Comparison of ENCODE assay signal across 8 cellular contexts in genomic region chr17:60603477-60603876, GRCh38. TPM values are rescaled to one million over a fixed set of nuclear protein-coding genes. Genes with fewer than 3 reads are reported as not detected.
DNase-seq lines count a peak whose midpoint lies in the region; ATAC-seq and TF ChIP-seq lines count a peak whose summit lies in the region.
"Not testable (repeated sequence)": the region's sequence is repeated elsewhere in the genome, so short reads cannot be mapped to it uniquely, and the experiment has no call there.

No MANE protein-coding gene starts in this region.

- not testable (repeated sequence) for H3K9ac ChIP-seq in SU-DHL-6 (ENCODE audit: low read length)

- POLR2A ChIA-PET in CD4-positive, alpha-beta T cell (lab: Charles Lee); naive thymus-derived CD8-positive, alpha-beta T cell (lab: Charles Lee): not testable (repeated sequence)

- peaks cover 64% of the 10 kb centered on the region for H3K4me1 Mint-ChIP-seq in CD4-positive, alpha-beta T cell (ENCODE audit: low read depth)
- H3K4me1 Mint-ChIP-seq in activated T-cell treated with anti-CD3 and anti-CD28 coated beads, Interleukin-2, amount 50 U/mL, for 4 hours (ENCODE audit: low read depth), result peaks cover 44% of the 10 kb centered on the region
- peaks cover 66% of the 10 kb centered on the region for H3K4me1 Mint-ChIP-seq in brain
- H3K4me1 Mint-ChIP-seq in naive thymus-derived CD8-positive, alpha-beta T cell, result peaks cover 20 to 61% (median 57%) of the 10 kb centered on the region in 4 donors

- H3K4me2 ChIP-seq in SU-DHL-6 (ENCODE audit: low read depth, low read length, poor library complexity, severe bottlenecking), result peak overlapping the region; percentile 69

- WGBS in sigmoid colon, 2 donors, result 92 to 93% methylated on average over 10 of the region's 10 CpGs

- peaks cover 0 to 45% (median 34%) of the 10 kb centered on the region in 4 donors for H3K4me1 ChIP-seq in sigmoid colon

- H3F3A ChIP-seq in SU-DHL-6 (ENCODE audit: insufficient read depth), result not testable (repeated sequence)

- peak overlapping the region; percentile 56 for H3K4me3 Mint-ChIP-seq in CD4-positive, alpha-beta T cell
- peak overlapping the region; percentile 13 for H3K4me3 Mint-ChIP-seq in activated T-cell treated with anti-CD3 and anti-CD28 coated beads, Interleukin-2, amount 50 U/mL, for 4 hours
- H3K4me3 Mint-ChIP-seq in brain, result peak overlapping the region; percentile 74 to 98 (median 83)
- H3K4me3 Mint-ChIP-seq in naive thymus-derived CD8-positive, alpha-beta T cell, result peak overlapping the region in 9 of 10 donors; percentile 28 to 98 (median 47)

- peak overlapping the region; percentile 72 for H3K4me3 ChIP-seq in HFF-Myc (replicated peaks; ENCODE audit: low read depth, low read length)
- not testable (repeated sequence) for H3K4me3 ChIP-seq in SU-DHL-6 (ENCODE audit: insufficient read depth, low read length, poor library complexity, severe bottlenecking); sigmoid colon
- H3K4me3 ChIP-seq in foreskin fibroblast (ENCODE audit: low read depth in 1 of 2, low read length in 2 of 2), result peak overlapping the region; percentile 12 to 90

- CTCF ChIA-PET in CD4-positive, alpha-beta T cell (lab: Charles Lee), result interaction anchor here (0.6 kb wide), 1 partner anchor 1342 kb away, joined by 3 read pairs; no protein-coding TSS in a partner anchor

- ATAC-seq in CD4-positive, alpha-beta T cell (ENCODE audit: poor library complexity); activated T-cell treated with anti-CD3 and anti-CD28 coated beads, Interleukin-2, amount 50 U/mL, for 4 hours; naive thymus-derived CD8-positive, alpha-beta T cell: not testable (repeated sequence)

- not testable (repeated sequence) for H4K20me1 ChIP-seq in SU-DHL-6 (ENCODE audit: low read depth, low read length)

- not testable (repeated sequence) for H2AFZ ChIP-seq in SU-DHL-6 (ENCODE audit: low read depth, low read length, severe bottlenecking)

- not testable (repeated sequence) for TF ChIP-seq EP300 in sigmoid colon (IDR thresholded peaks at IDR 0.05)

- not testable (repeated sequence) for H3K9me3 Mint-ChIP-seq in CD4-positive, alpha-beta T cell; activated T-cell treated with anti-CD3 and anti-CD28 coated beads, Interleukin-2, amount 50 U/mL, for 4 hours; brain; naive thymus-derived CD8-positive, alpha-beta T cell

- peaks cover 84% of the 10 kb centered on the region for H3K79me2 ChIP-seq in SU-DHL-6 (ENCODE audit: insufficient read depth, low read length)

- intact Hi-C loops in CD4-positive, alpha-beta T cell (cut with DNase I, micrococcal nuclease), result loop anchor here (5.0 kb wide), 2 partner anchors 34 to 211 kb away; partner anchors contain the start of gene USP32 (in 2 of the 2)
- intact Hi-C loops in sigmoid colon (cut with DNase I), result loop anchor here (5.0 kb wide), 1 partner anchor 36 kb away; no protein-coding TSS in a partner anchor

- H3K27me3 ChIP-seq in CD4-positive, alpha-beta T cell (ENCODE audit: control insufficient read depth, insufficient read depth, low read length); SU-DHL-6 (ENCODE audit: low read length); sigmoid colon: not testable (repeated sequence)

- not testable (repeated sequence) for H3K9me3 ChIP-seq in CD4-positive, alpha-beta T cell (ENCODE audit: control insufficient read depth, low read length); SU-DHL-6 (ENCODE audit: insufficient read depth, low read length); sigmoid colon

- DNase-seq in CD4-positive, alpha-beta T cell; HFF-Myc (ENCODE audit: extremely low read depth, low read depth); activated T-cell treated with anti-CD3 and anti-CD28 coated beads, Interleukin-2, amount 50 U/mL, for 4 hours; foreskin fibroblast; naive thymus-derived CD8-positive, alpha-beta T cell; sigmoid colon: not testable (repeated sequence)

- not testable (repeated sequence) for TF ChIP-seq POLR2A in sigmoid colon (IDR thresholded peaks at IDR 0.05)

- peaks cover 17% of the 10 kb centered on the region for H3K36me3 Mint-ChIP-seq in CD4-positive, alpha-beta T cell (ENCODE audit: low read depth)
- H3K36me3 Mint-ChIP-seq in activated T-cell treated with anti-CD3 and anti-CD28 coated beads, Interleukin-2, amount 50 U/mL, for 4 hours (ENCODE audit: insufficient read depth); naive thymus-derived CD8-positive, alpha-beta T cell: not testable (repeated sequence)
- peaks cover 25% of the 10 kb centered on the region for H3K36me3 Mint-ChIP-seq in brain

- not testable (repeated sequence) for H3K27me3 Mint-ChIP-seq in CD4-positive, alpha-beta T cell; activated T-cell treated with anti-CD3 and anti-CD28 coated beads, Interleukin-2, amount 50 U/mL, for 4 hours (ENCODE audit: low read depth); naive thymus-derived CD8-positive, alpha-beta T cell
- H3K27me3 Mint-ChIP-seq in brain, result peaks cover 21% of the 10 kb centered on the region

- not testable (repeated sequence) for TF ChIP-seq CTCF in CD4-positive, alpha-beta T cell (IDR thresholded peaks at IDR 0.05); HFF-Myc (IDR thresholded peaks at IDR 0.05; ENCODE audit: low read depth, low read length, missing control alignments); SU-DHL-6 (IDR thresholded peaks at IDR 0.05; ENCODE audit: insufficient read depth, low read length, poor library complexity, severe bottlenecking); brain (conservative IDR thresholded peaks at IDR 0.05); foreskin fibroblast (IDR thresholded peaks at IDR 0.05; ENCODE audit: low read depth, low read length); sigmoid colon (IDR thresholded peaks at IDR 0.05)

- not testable (repeated sequence) for H3K36me3 ChIP-seq in SU-DHL-6 (ENCODE audit: low read length); sigmoid colon

- H3K27ac Mint-ChIP-seq in CD4-positive, alpha-beta T cell; naive thymus-derived CD8-positive, alpha-beta T cell: not testable (repeated sequence)
- peak overlapping the region in 3 of 5 experiments; percentile 42 to 76 (median 57) for H3K27ac Mint-ChIP-seq in brain

- H3K9me2 ChIP-seq in SU-DHL-6 (replicated peaks; ENCODE audit: insufficient read depth, low read length), result not testable (repeated sequence)

- H3K27ac ChIP-seq in CD4-positive, alpha-beta T cell (ENCODE audit: low read depth, low read length); SU-DHL-6 (ENCODE audit: low read depth, low read length): not testable (repeated sequence)
- peak overlapping the region; percentile 97 to 99 (median 98) for H3K27ac ChIP-seq in sigmoid colon

RNA-seq across cellular contexts. Expression of gene PPM1D, which starts 3.5 kb away (rescaled TPM):
- total RNA-seq in CD4-positive, alpha-beta T cell, result 10 to 100 TPM; 18.1 to 18.3 TPM
- 10 to 100 TPM; 12.0 to 15.7 (median 13.1) TPM for total RNA-seq in activated T-cell treated with anti-CD3 and anti-CD28 coated beads, Interleukin-2, amount 50 U/mL, for 4 hours
- polyA plus RNA-seq in brain (ENCODE audit: insufficient read depth, low read depth, low replicate concordance), result 14.6 TPM
- 10 to 100 TPM; 18.3 to 18.6 TPM for total RNA-seq in naive thymus-derived CD8-positive, alpha-beta T cell
- polyA plus RNA-seq in naive thymus-derived CD8-positive, alpha-beta T cell, result 10 to 100 TPM in 1 of 3 donors, 1 to 10 TPM in 2; 5.8 to 10.9 (median 6.0) TPM
- total RNA-seq in sigmoid colon, result 10 to 100 TPM in 2 of 4 donors, 1 to 10 TPM in 2; 9.6 to 13.8 (median 10.6) TPM
- 1 to 10 TPM; 5.4 to 7.6 (median 6.2) TPM for polyA plus RNA-seq in sigmoid colon

Comparison
In these comparisons a context has a peak if more than half of its experiments do, and no peak if none do; other contexts are left out.
1. H3K4me3 Mint-ChIP-seq: peak in every context shown above with its lines; median percentile 83 in brain; 56 in CD4-positive, alpha-beta T cell; 47 in naive thymus-derived CD8-positive, alpha-beta T cell; 13 in activated T-cell treated with anti-CD3 and anti-CD28 coated beads, Interleukin-2, amount 50 U/mL, for 4 hours.